In the genomic region with DNA sequence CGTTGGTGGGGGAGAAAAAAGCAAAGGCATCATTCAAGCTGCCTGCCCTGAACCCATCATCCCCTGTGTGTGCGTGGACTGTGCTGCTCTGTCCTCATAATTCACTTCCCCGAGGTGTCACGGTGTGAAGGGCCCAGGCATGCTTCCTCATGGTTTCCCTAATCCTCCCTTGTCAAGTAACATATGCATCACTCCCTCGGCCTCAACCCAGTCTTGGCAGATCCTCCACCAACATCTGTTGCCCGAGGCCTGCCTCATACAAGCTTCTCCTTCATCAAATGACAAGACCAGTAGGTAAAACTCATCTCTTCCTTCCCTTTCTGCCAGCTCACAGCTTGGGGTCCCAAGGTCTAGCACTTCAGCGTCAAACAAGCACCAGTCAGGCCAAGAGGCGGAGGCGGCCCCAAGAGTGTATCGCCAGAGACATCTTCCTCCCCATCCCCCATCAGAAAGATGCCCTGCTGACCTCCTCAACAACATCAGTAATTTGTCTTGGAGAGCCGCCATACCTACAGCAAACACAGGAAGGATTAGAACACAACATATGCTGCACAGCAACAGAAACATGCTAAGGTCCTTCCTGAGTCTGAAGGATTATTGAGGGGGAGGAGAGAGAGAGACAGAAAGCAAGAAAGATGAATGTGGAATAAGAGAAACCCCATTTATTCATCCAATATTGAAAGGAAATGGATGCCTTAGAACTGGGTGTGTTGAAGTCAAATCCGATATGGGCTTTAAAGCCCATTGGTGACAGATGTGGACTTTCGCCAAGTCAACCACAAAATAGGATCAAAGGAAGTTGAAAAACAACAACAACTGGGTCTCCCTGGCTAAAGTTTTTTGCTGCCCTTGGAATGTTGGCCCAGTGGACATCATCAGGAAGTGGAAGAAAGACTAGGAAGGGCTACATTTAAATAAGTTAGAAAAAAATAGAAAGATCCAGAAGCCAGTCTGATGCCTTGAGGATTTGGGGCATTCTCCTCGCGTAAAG, we compare ENCODE assay signal across 16 cellular contexts. TPM values are rescaled to one million over a fixed set of nuclear protein-coding genes. Genes with fewer than 3 reads are reported as not detected.
A peak's percentile ranks its signal among the peaks of the same experiment; 100 is the strongest.
DNase-seq lines count a peak whose midpoint lies in the region; ATAC-seq and TF ChIP-seq lines count a peak whose summit lies in the region.
"Had no signal": no experiment of that assay in that cellular context is flagged by ENCODE, and none has a peak within 500 bp of the region (broad histone marks: within the 10 kb centered on the region; RNA-seq: fewer than 3 reads in every experiment).

No MANE protein-coding gene starts in this region.

- H3K36me3 Mint-ChIP-seq in activated CD8-positive, alpha-beta T cell treated with anti-CD3 and anti-CD28 coated beads, Interleukin-2, amount 10 ng/mL, durations not matched to agents 7 days and 5 days (ENCODE audit: low read depth), result no peaks in the 10 kb centered on the region

- H3K36me3 ChIP-seq in lung (ENCODE audit: control insufficient read depth in 2 of 2, insufficient read depth in 2 of 2, low read length in 2 of 2) (no peaks in the 10 kb centered on the region), aorta (ENCODE audit: control insufficient read depth in 1 of 2, insufficient read depth in 2 of 2, low read length in 1 of 2) (no peaks in the 10 kb centered on the region)
- H3K36me3 ChIP-seq: neutrophil had no signal

- H3K27ac ChIP-seq in lung (ENCODE audit: low read depth in 1 of 2, low read length in 1 of 2) (no peak overlapping the region), aorta (ENCODE audit: low read depth in 1 of 2, low read length in 2 of 2) (no peak overlapping the region)
- H3K27ac ChIP-seq: neutrophil had no signal

- TF ChIP-seq CTCF in lung (IDR thresholded peaks at IDR 0.05; ENCODE audit: control extremely low read depth, extremely low read depth), result no peak

- POLR2A ChIA-PET in activated CD8-positive, alpha-beta T cell treated with anti-CD3 and anti-CD28 coated beads, Interleukin-2, amount 10 ng/mL, durations not matched to agents 7 days and 5 days (lab: Charles Lee), result no interaction called here

- WGBS in lung, 2 donors, result 54 to 58% methylated on average over 15 of the region's 15 CpGs
- WGBS in aorta, 2 donors, result 53 to 67% methylated on average over 15 of the region's 15 CpGs

- H3K4me1 ChIP-seq in lung (ENCODE audit: control insufficient read depth in 2 of 2, insufficient read depth in 2 of 2, low read length in 2 of 2), result no peaks in the 10 kb centered on the region
- H3K4me1 ChIP-seq in aorta (ENCODE audit: control insufficient read depth in 1 of 2, insufficient read depth in 2 of 2, low read length in 2 of 2), result no peaks in the 10 kb centered on the region

- no peaks in the 10 kb centered on the region for H3K27me3 Mint-ChIP-seq in activated CD8-positive, alpha-beta T cell treated with anti-CD3 and anti-CD28 coated beads, Interleukin-2, amount 10 ng/mL, durations not matched to agents 7 days and 5 days (ENCODE audit: low read depth)
- H3K27me3 Mint-ChIP-seq: B cell had no signal

- no peak overlapping the region for H3K4me3 ChIP-seq in lung
- H3K4me3 ChIP-seq in aorta (ENCODE audit: low read length in 2 of 2), result no peak overlapping the region

- H3K9me3 ChIP-seq in lung (ENCODE audit: control insufficient read depth in 2 of 2, insufficient read depth in 1 of 2, low read length in 1 of 2), result peaks cover 0 to 3% of the 10 kb centered on the region in 2 donors
- peaks cover 2% of the 10 kb centered on the region for H3K9me3 ChIP-seq in aorta (ENCODE audit: control insufficient read depth, low read length)
- H3K9me3 ChIP-seq: neutrophil had no signal

- CTCF ChIA-PET in activated CD8-positive, alpha-beta T cell treated with anti-CD3 and anti-CD28 coated beads, Interleukin-2, amount 10 ng/mL, durations not matched to agents 7 days and 5 days (lab: Charles Lee), result no interaction called here

- H3K27ac Mint-ChIP-seq in activated CD8-positive, alpha-beta T cell treated with anti-CD3 and anti-CD28 coated beads, Interleukin-2, amount 10 ng/mL, durations not matched to agents 7 days and 5 days, result no peak overlapping the region
- H3K27ac Mint-ChIP-seq: B cell; T-helper 1 cell treated with Interleukin-12 subunit alpha and Interleukin-12 subunit beta and Interleukin-4 antibody, amounts not matched to agents 30 μg/mL and 1 μg/mL, for 36 hours had no signal

- peak; percentile 58 for ATAC-seq in lung (ENCODE audit: insufficient read depth, low FRiP score)
- no peak for ATAC-seq in aorta (ENCODE audit: low FRiP score)
- no peak for ATAC-seq in activated CD8-positive, alpha-beta T cell treated with anti-CD3 and anti-CD28 coated beads, Interleukin-2, amount 10 ng/mL, durations not matched to agents 7 days and 5 days

- H3K4me1 Mint-ChIP-seq in activated CD8-positive, alpha-beta T cell treated with anti-CD3 and anti-CD28 coated beads, Interleukin-2, amount 10 ng/mL, durations not matched to agents 7 days and 5 days (ENCODE audit: low read depth), result no peaks in the 10 kb centered on the region
- H3K4me1 Mint-ChIP-seq: B cell had no signal

- DNase-seq in AG08395 (ENCODE audit: low spot score) (peak; percentile 22), M059J (ENCODE audit: low read depth) (peak; percentile 42), SW480 (ENCODE audit: low spot score) (peak; percentile 62), lung (ENCODE audit: low spot score) (peak; percentile 34), aorta (no peak), foreskin melanocyte (no peak)
- no peak for DNase-seq in stimulated activated CD4-positive, alpha-beta T cell treated with anti-CD3 and anti-CD28 coated beads, Interleukin-2, amount 100 ng/mL, for 24 hours
- DNase-seq in activated CD8-positive, alpha-beta T cell treated with anti-CD3 and anti-CD28 coated beads, Interleukin-2, amount 10 ng/mL, durations not matched to agents 7 days and 5 days, result no peak
- DNase-seq: activated effector memory CD4-positive, alpha-beta T cell treated with Interleukin-2 at 50 U/mL for 16 hours; amygdala; Calu3; GOT3; NCI-H146 had no signal

- H3K4me3 Mint-ChIP-seq in activated CD8-positive, alpha-beta T cell treated with anti-CD3 and anti-CD28 coated beads, Interleukin-2, amount 10 ng/mL, durations not matched to agents 7 days and 5 days, result no peak overlapping the region
- H3K4me3 Mint-ChIP-seq: B cell; T-helper 1 cell treated with Interleukin-12 subunit alpha and Interleukin-12 subunit beta and Interleukin-4 antibody, amounts not matched to agents 30 μg/mL and 1 μg/mL, for 36 hours had no signal

- peaks cover 6% of the 10 kb centered on the region for H3K9me3 Mint-ChIP-seq in activated CD8-positive, alpha-beta T cell treated with anti-CD3 and anti-CD28 coated beads, Interleukin-2, amount 10 ng/mL, durations not matched to agents 7 days and 5 days (ENCODE audit: insufficient read depth)

- intact Hi-C loops in aorta (cut with DNase I), result no loop called here

- H3K27me3 ChIP-seq in lung (ENCODE audit: control insufficient read depth, insufficient read depth) (no peaks in the 10 kb centered on the region), aorta (ENCODE audit: control insufficient read depth in 1 of 2, insufficient read depth in 2 of 2, low read length in 1 of 2) (no peaks in the 10 kb centered on the region)
- H3K27me3 ChIP-seq: neutrophil had no signal

RNA-seq across cellular contexts. Expression of a gene that starts 38.4 kb away (rescaled TPM):
- 16.9 and 24.3 TPM in 2 replicates for total RNA-seq in M059J (2014; rRNA removed; shearing (Covaris generic))
- total RNA-seq in lung, result 10 to 100 TPM in 1 of 2 donors, 1 to 10 TPM in 1; 4.4 to 19.2 TPM
- 1 to 10 TPM; 2.3 to 3.1 TPM for polyA plus RNA-seq in lung
- total RNA-seq in aorta, result 1 to 10 TPM; 3.8 to 4.7 TPM
- 1 to 10 TPM; 1.5 to 3.3 TPM for polyA plus RNA-seq in aorta
- total RNA-seq in activated CD8-positive, alpha-beta T cell treated with anti-CD3 and anti-CD28 coated beads, Interleukin-2, amount 10 ng/mL, durations not matched to agents 7 days and 5 days, result not detected
- total RNA-seq: B cell had no signal

Comparison
In these comparisons a context has a peak if more than half of its experiments do, and no peak if none do; other contexts are left out.
1. DNase-seq: peak in AG08395 (single experiment), M059J (single experiment), SW480 (single experiment) and lung (single experiment); none in aorta (0 of 2), stimulated activated CD4-positive, alpha-beta T cell treated with anti-CD3 and anti-CD28 coated beads, Interleukin-2, amount 100 ng/mL, for 24 hours (0 of 2), activated CD8-positive, alpha-beta T cell treated with anti-CD3 and anti-CD28 coated beads, Interleukin-2, amount 10 ng/mL, durations not matched to agents 7 days and 5 days (single experiment) and foreskin melanocyte (single experiment).
2. RNA of a gene that starts 38.4 kb away (total RNA-seq): 16.9 to 24.3 TPM in M059J, 4.4 to 19.2 TPM in lung and 3.8 to 4.7 TPM in aorta; not detected in activated CD8-positive, alpha-beta T cell treated with anti-CD3 and anti-CD28 coated beads, Interleukin-2, amount 10 ng/mL, durations not matched to agents 7 days and 5 days; every median in the first group is over 4 times any median in the second.